8 cellular contexts compared by ENCODE assay signal in genomic region chr20:13638162-13638495, GRCh38. TPM values are rescaled to one million over a fixed set of nuclear protein-coding genes. Genes with fewer than 3 reads are reported as not detected.
DNase-seq lines count a peak whose midpoint lies in the region; ATAC-seq and TF ChIP-seq lines count a peak whose summit lies in the region.

No MANE protein-coding gene starts in this region.

- H3K9me3 ChIP-seq in iPS-18c (ENCODE audit: control insufficient read depth, insufficient read depth, low read length) (no peaks in the 10 kb centered on the region), stomach (no peaks in the 10 kb centered on the region)

- WGBS in stomach, 5 donors, result 1 to 4% (median 3%) methylated on average over 7 of the region's 7 CpGs

- intact Hi-C loops in stomach (cut with DNase I; ENCODE audit: low total_unique reads) (no loop called here), posterior cingulate gyrus (cut with DNase I) (loop anchor here (5.0 kb wide), 1 partner anchor 149 kb away; the partner anchor contains the start of gene NDUFAF5)

- no peaks in the 10 kb centered on the region for H3K27me3 ChIP-seq in stomach

- no peak for TF ChIP-seq CTCF in stomach (IDR thresholded peaks at IDR 0.05)
- no peak for TF ChIP-seq CTCF in GM13976 (IDR thresholded peaks at IDR 0.05; ENCODE audit: borderline replicate concordance, control extremely low read depth, extremely low read depth, insufficient read depth, missing control alignments)

- H3K4me3 Mint-ChIP-seq in activated CD4-positive, alpha-beta memory T cell treated with anti-CD3 and anti-CD28 coated beads, Interleukin-2, amount 10 ng/mL, durations not matched to agents 7 days and 5 days, result peak overlapping the region; percentile 92

- H3K4me1 ChIP-seq in stomach, result peaks cover 0 to 22% (median 9%) of the 10 kb centered on the region in 4 donors

- no peak for ATAC-seq in GM18909 (IDR thresholded peaks at IDR 0.05; ENCODE audit: poor library complexity, unreplicated experiment)

- no peaks in the 10 kb centered on the region for H3K9me3 Mint-ChIP-seq in activated CD4-positive, alpha-beta memory T cell treated with anti-CD3 and anti-CD28 coated beads, Interleukin-2, amount 10 ng/mL, durations not matched to agents 7 days and 5 days

- POLR2A ChIA-PET in activated CD4-positive, alpha-beta memory T cell treated with anti-CD3 and anti-CD28 coated beads, Interleukin-2, amount 10 ng/mL, durations not matched to agents 7 days and 5 days (lab: Charles Lee), result no interaction called here

- CTCF ChIA-PET in activated CD4-positive, alpha-beta memory T cell treated with anti-CD3 and anti-CD28 coated beads, Interleukin-2, amount 10 ng/mL, durations not matched to agents 7 days and 5 days (lab: Charles Lee), result no interaction called here

- TF ChIP-seq POLR2A in stomach (IDR thresholded peaks at IDR 0.05), result no peak

- H3K4me1 Mint-ChIP-seq in activated CD4-positive, alpha-beta memory T cell treated with anti-CD3 and anti-CD28 coated beads, Interleukin-2, amount 10 ng/mL, durations not matched to agents 7 days and 5 days, result peaks cover 29% of the 10 kb centered on the region

- no peak for TF ChIP-seq EP300 in stomach (IDR thresholded peaks at IDR 0.05)

- peak overlapping the region; percentile 94 for H3K4me3 ChIP-seq in iPS-18c (ENCODE audit: insufficient read depth, low read depth, low read length)
- H3K4me3 ChIP-seq in stomach, result peak overlapping the region; percentile 89 to 98 (median 92)

- no peak overlapping the region for H3K27ac Mint-ChIP-seq in activated CD4-positive, alpha-beta memory T cell treated with anti-CD3 and anti-CD28 coated beads, Interleukin-2, amount 10 ng/mL, durations not matched to agents 7 days and 5 days

- H3K36me3 ChIP-seq in stomach, result no peaks in the 10 kb centered on the region

- H3K27ac ChIP-seq in stomach, result peak overlapping the region in 4 of 5 donors; percentile 83 to 88 (median 86)

- H3K36me3 Mint-ChIP-seq in activated CD4-positive, alpha-beta memory T cell treated with anti-CD3 and anti-CD28 coated beads, Interleukin-2, amount 10 ng/mL, durations not matched to agents 7 days and 5 days (ENCODE audit: low read depth), result no peaks in the 10 kb centered on the region

- DNase-seq in AG20443 (ENCODE audit: low spot score), result peak; percentile 18
- peak; percentile 29 for DNase-seq in HS-27A (ENCODE audit: low read depth)
- no peak for DNase-seq in activated CD4-positive, alpha-beta memory T cell treated with anti-CD3 and anti-CD28 coated beads, Interleukin-2, amount 10 ng/mL, durations not matched to agents 7 days and 5 days
- no peak for DNase-seq in stomach
- no peak for DNase-seq in posterior cingulate gyrus
- no peak for DNase-seq in GM13976 (ENCODE audit: low spot score)

- H3K27me3 Mint-ChIP-seq in activated CD4-positive, alpha-beta memory T cell treated with anti-CD3 and anti-CD28 coated beads, Interleukin-2, amount 10 ng/mL, durations not matched to agents 7 days and 5 days, result peaks cover 2% of the 10 kb centered on the region

- in situ Hi-C loops in GM13976 (cut with MboI; ENCODE audit: low sequenced_read_pairs, unreplicated experiment), result no loop called here

RNA-seq across cellular contexts. Expression of gene TASP1, which starts 0.6 kb away (rescaled TPM):
- 1 to 10 TPM; 8.6 to 9.8 TPM for total RNA-seq in activated CD4-positive, alpha-beta memory T cell treated with anti-CD3 and anti-CD28 coated beads, Interleukin-2, amount 10 ng/mL, durations not matched to agents 7 days and 5 days
- total RNA-seq in stomach, result 10 to 100 TPM in 2 of 5 donors, 1 to 10 TPM in 3; 2.9 to 33.8 (median 9.3) TPM
- 1 to 10 TPM; 4.2 to 4.8 (median 4.3) TPM for polyA plus RNA-seq in stomach

Comparison
In these comparisons a context has a peak if more than half of its experiments do, and no peak if none do; other contexts are left out.
1. DNase-seq: peak in AG20443 (single experiment) and HS-27A (single experiment); none in activated CD4-positive, alpha-beta memory T cell treated with anti-CD3 and anti-CD28 coated beads, Interleukin-2, amount 10 ng/mL, durations not matched to agents 7 days and 5 days (single experiment), stomach (single experiment), posterior cingulate gyrus (0 of 10) and GM13976 (single experiment).